In the genomic region with DNA sequence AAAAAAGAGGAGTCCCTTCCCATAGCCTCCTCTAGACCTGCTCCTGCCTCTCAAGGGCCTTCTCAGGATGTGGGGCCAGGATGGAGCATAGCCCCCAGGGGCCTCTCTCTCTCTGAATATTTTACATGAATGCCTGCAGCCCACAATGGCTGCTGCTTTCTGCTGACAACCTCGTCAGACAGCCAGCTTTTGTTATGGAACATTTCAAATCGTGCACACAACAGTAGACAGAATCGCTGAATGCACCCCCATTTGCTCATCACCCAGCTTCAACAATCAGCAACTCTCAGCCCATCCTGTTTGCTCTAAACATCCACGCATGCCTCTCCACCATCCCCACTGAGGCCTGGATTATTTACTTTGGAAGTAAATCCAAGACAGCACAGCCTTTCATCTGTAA, we compare ENCODE assay signal across 26 cellular contexts. TPM values are rescaled to one million over a fixed set of nuclear protein-coding genes. Genes with fewer than 3 reads are reported as not detected.
DNase-seq lines count a peak whose midpoint lies in the region; ATAC-seq and TF ChIP-seq lines count a peak whose summit lies in the region.
"Had no signal": no experiment of that assay in that cellular context is flagged by ENCODE, and none has a peak within 500 bp of the region (broad histone marks: within the 10 kb centered on the region; RNA-seq: fewer than 3 reads in every experiment).

No MANE protein-coding gene starts in this region.

- no peak for TF ChIP-seq CTCF in fibroblast of lung (conservative IDR thresholded peaks at IDR 0.05 in 1 of 2, IDR thresholded peaks at IDR 0.05 in 1 of 2; ENCODE audit: low read depth in 1 of 2, low read length in 2 of 2)
- TF ChIP-seq CTCF in upper lobe of right lung (IDR thresholded peaks at IDR 0.05): no peak

- no peak overlapping the region for H4K8ac ChIP-seq in neuronal stem cell (ENCODE audit: low read depth, low read length)

- H3K23ac ChIP-seq in neuronal stem cell (ENCODE audit: low read depth, low read length, poor library complexity): no peak overlapping the region

- H2BK15ac ChIP-seq in neuronal stem cell (ENCODE audit: low read length): no peak overlapping the region

- H3K9ac ChIP-seq in fibroblast of lung (ENCODE audit: insufficient read depth, low read length) (no peak overlapping the region), neuronal stem cell (ENCODE audit: low read depth, low read length, poor library complexity) (no peak overlapping the region)

- H3K4ac ChIP-seq in neuronal stem cell (ENCODE audit: low read length): no peak overlapping the region

- H3K36me3 ChIP-seq in fibroblast of lung (ENCODE audit: control insufficient read depth, insufficient read depth, low read length) (no peaks in the 10 kb centered on the region), neuronal stem cell (replicated peaks in 1 of 2; ENCODE audit: control insufficient read depth in 2 of 2, insufficient read depth in 2 of 2, low read length in 2 of 2) (no peaks in the 10 kb centered on the region), upper lobe of right lung (no peaks in the 10 kb centered on the region)
- H3K36me3 ChIP-seq: ascending aorta, thyroid gland had no signal

- H3K79me2 ChIP-seq in fibroblast of lung (ENCODE audit: control insufficient read depth, insufficient read depth, low read length): peaks cover 15% of the 10 kb centered on the region

- peak; percentile 19 for DNase-seq in activated effector memory CD4-positive, alpha-beta T cell treated with anti-CD3 and anti-CD28 coated beads, Interleukin-2, amount 50 U/mL, for 16 hours
- DNase-seq in activated effector memory CD4-positive, alpha-beta T cell treated with Interleukin-2 at 50 U/mL for 16 hours: no peak
- DNase-seq in fibroblast of lung (ENCODE audit: low read depth in 2 of 2) (no peak), neuronal stem cell (ENCODE audit: low spot score) (no peak), upper lobe of right lung (no peak), NCI-H2029 (lab: John Stamatoyannopoulos, UW) (no peak), dedifferentiated amniotic fluid mesenchymal stem cell (ENCODE audit: extremely low spot score) (no peak)
- DNase-seq in stimulated activated effector memory CD8-positive, alpha-beta T cell treated with anti-CD3 and anti-CD28 coated beads, Interleukin-12 subunit alpha, Interleukin-12 subunit beta, amount 100 ng/mL, for 72 hours (ENCODE audit: low spot score in 2 of 2): no peak
- DNase-seq: activated CD4-positive, alpha-beta T cell treated with anti-CD3 and anti-CD28 coated beads, Interleukin-2, amount 10 ng/mL, durations not matched to agents 7 days and 5 days; activated naive CD4-positive, alpha-beta T cell treated with anti-CD3 and anti-CD28 coated beads for 36 hours; effector memory CD8-positive, alpha-beta T cell; hypothalamus; Karpas-422; midbrain; NCI-H1092; NCI-H2107; NCI-H748 treated with DMSO at 0.1 percent for 48 hours; nephron progenitor cell; OCI-M1; SIG-M5; stimulated activated CD4-positive, alpha-beta T cell treated with anti-CD3 and anti-CD28 coated beads, Interleukin-15, amount 100 ng/mL, for 24 hours; T-cell; thyroid gland had no signal

- H2AK5ac ChIP-seq in neuronal stem cell (ENCODE audit: low read depth, low read length): no peak overlapping the region

- no peak for ATAC-seq in upper lobe of right lung
- ATAC-seq in stimulated activated effector memory CD8-positive, alpha-beta T cell treated with anti-CD3 and anti-CD28 coated beads, Interleukin-12 subunit alpha, Interleukin-12 subunit beta, amount 100 ng/mL, for 72 hours: no peak
- ATAC-seq: effector memory CD8-positive, alpha-beta T cell; T-cell had no signal

- H2AFZ ChIP-seq in fibroblast of lung (ENCODE audit: low read length): no peak overlapping the region
- H2AFZ ChIP-seq in neuronal stem cell (ENCODE audit: low read length): peak overlapping the region; percentile 85

- no peak overlapping the region for H2BK120ac ChIP-seq in neuronal stem cell (ENCODE audit: low read depth, low read length)

- H3K9me3 ChIP-seq in fibroblast of lung (ENCODE audit: control insufficient read depth, insufficient read depth, low read depth, low read length) (no peaks in the 10 kb centered on the region), neuronal stem cell (replicated peaks in 1 of 2; ENCODE audit: control insufficient read depth in 2 of 2, insufficient read depth in 1 of 2, low read depth in 1 of 2, low read length in 2 of 2) (no peaks in the 10 kb centered on the region), upper lobe of right lung (no peaks in the 10 kb centered on the region)
- H3K9me3 ChIP-seq: ascending aorta, thyroid gland had no signal

- no peaks in the 10 kb centered on the region for H3K27me3 ChIP-seq in fibroblast of lung (ENCODE audit: control insufficient read depth, insufficient read depth, low read length)
- H3K27me3 ChIP-seq in neuronal stem cell (ENCODE audit: control insufficient read depth in 3 of 3, insufficient read depth in 3 of 3, low read depth in 1 of 3, low read length in 3 of 3): peaks cover 0 to 18% (median 4%) of the 10 kb centered on the region in 3 experiments
- H3K27me3 ChIP-seq in upper lobe of right lung: peaks cover 11% of the 10 kb centered on the region
- H3K27me3 ChIP-seq: ascending aorta, thyroid gland had no signal

- H3K4me3 ChIP-seq in fibroblast of lung (replicated peaks in 1 of 4; ENCODE audit: control extremely low read depth in 1 of 4, insufficient read depth in 1 of 4, low read depth in 3 of 4, low read length in 4 of 4) (no peak overlapping the region), neuronal stem cell (ENCODE audit: low read length in 2 of 2) (no peak overlapping the region), upper lobe of right lung (no peak overlapping the region)
- H3K4me3 ChIP-seq: ascending aorta, thyroid gland had no signal

- H3K27ac Mint-ChIP-seq in stimulated activated effector memory CD8-positive, alpha-beta T cell treated with anti-CD3 and anti-CD28 coated beads, Interleukin-12 subunit alpha, Interleukin-12 subunit beta, amount 100 ng/mL, for 72 hours: no peak overlapping the region
- H3K27ac Mint-ChIP-seq: activated CD4-positive, alpha-beta T cell treated with anti-CD3 and anti-CD28 coated beads, Interleukin-2, amount 10 ng/mL, durations not matched to agents 7 days and 5 days; activated naive CD4-positive, alpha-beta T cell treated with anti-CD3 and anti-CD28 coated beads for 36 hours; effector memory CD8-positive, alpha-beta T cell; nephron progenitor cell; T-cell had no signal

- peaks cover 9% of the 10 kb centered on the region for H3K36me3 Mint-ChIP-seq in stimulated activated effector memory CD8-positive, alpha-beta T cell treated with anti-CD3 and anti-CD28 coated beads, Interleukin-12 subunit alpha, Interleukin-12 subunit beta, amount 100 ng/mL, for 72 hours
- H3K36me3 Mint-ChIP-seq: T-cell had no signal

- H3K14ac ChIP-seq in neuronal stem cell (ENCODE audit: low read length): no peak overlapping the region

- H3K18ac ChIP-seq in neuronal stem cell (ENCODE audit: low read length): no peak overlapping the region

- H3K4me1 ChIP-seq in fibroblast of lung (ENCODE audit: control insufficient read depth, extremely low read depth, insufficient read depth, low read length) (peaks cover 23% of the 10 kb centered on the region), neuronal stem cell (ENCODE audit: control insufficient read depth in 2 of 2, insufficient read depth in 1 of 2, low read depth in 1 of 2, low read length in 2 of 2) (peaks cover 7 to 9% of the 10 kb centered on the region in 2 donors), upper lobe of right lung (peaks cover 9% of the 10 kb centered on the region)

- no peak overlapping the region for H4K91ac ChIP-seq in neuronal stem cell (ENCODE audit: low read depth, low read length, poor library complexity)

- peaks cover 3% of the 10 kb centered on the region for H3K4me1 Mint-ChIP-seq in stimulated activated effector memory CD8-positive, alpha-beta T cell treated with anti-CD3 and anti-CD28 coated beads, Interleukin-12 subunit alpha, Interleukin-12 subunit beta, amount 100 ng/mL, for 72 hours

- H3K79me1 ChIP-seq in neuronal stem cell (ENCODE audit: low read depth, low read length): no peaks in the 10 kb centered on the region

- intact Hi-C loops in upper lobe of right lung (cut with DNase I): no loop called here

- H2BK5ac ChIP-seq in neuronal stem cell (ENCODE audit: low read length): no peak overlapping the region

- H3K27ac ChIP-seq in fibroblast of lung (ENCODE audit: insufficient read depth, low read length) (peak overlapping the region; percentile 94), neuronal stem cell (replicated peaks; ENCODE audit: low read length) (no peak overlapping the region), upper lobe of right lung (peak overlapping the region; percentile 60)

- no CpG with 5 or more reads among the region's 4 CpGs for WGBS in neuronal stem cell (ENCODE audit: extremely low coverage in 2 of 2, insufficient read length in 2 of 2, insufficient replicate concordance in 1 of 2), 2 donors

- H3K9me3 Mint-ChIP-seq in stimulated activated effector memory CD8-positive, alpha-beta T cell treated with anti-CD3 and anti-CD28 coated beads, Interleukin-12 subunit alpha, Interleukin-12 subunit beta, amount 100 ng/mL, for 72 hours: no peaks in the 10 kb centered on the region
- H3K9me3 Mint-ChIP-seq: activated CD4-positive, alpha-beta T cell treated with anti-CD3 and anti-CD28 coated beads, Interleukin-2, amount 10 ng/mL, durations not matched to agents 7 days and 5 days; activated naive CD4-positive, alpha-beta T cell treated with anti-CD3 and anti-CD28 coated beads for 36 hours; effector memory CD8-positive, alpha-beta T cell; nephron progenitor cell; T-cell had no signal

- no peaks in the 10 kb centered on the region for H4K20me1 ChIP-seq in fibroblast of lung (ENCODE audit: control insufficient read depth, extremely low read depth, insufficient read depth, low read length)

- no peak overlapping the region for H3K4me3 Mint-ChIP-seq in stimulated activated effector memory CD8-positive, alpha-beta T cell treated with anti-CD3 and anti-CD28 coated beads, Interleukin-12 subunit alpha, Interleukin-12 subunit beta, amount 100 ng/mL, for 72 hours
- H3K4me3 Mint-ChIP-seq: activated CD4-positive, alpha-beta T cell treated with anti-CD3 and anti-CD28 coated beads, Interleukin-2, amount 10 ng/mL, durations not matched to agents 7 days and 5 days; activated naive CD4-positive, alpha-beta T cell treated with anti-CD3 and anti-CD28 coated beads for 36 hours; effector memory CD8-positive, alpha-beta T cell; nephron progenitor cell; T-cell had no signal

- no peak overlapping the region for H2BK12ac ChIP-seq in neuronal stem cell (ENCODE audit: low read length)

- H3K4me2 ChIP-seq in fibroblast of lung (ENCODE audit: extremely low read depth, insufficient read depth, low read length): no peak overlapping the region
- no peak overlapping the region for H3K4me2 ChIP-seq in neuronal stem cell (ENCODE audit: insufficient read depth, low read length, poor library complexity, severe bottlenecking)

RNA-seq across cellular contexts. Expression of a gene that starts 5.4 kb away (rescaled TPM):
- 15.7 and 16.7 TPM in 2 replicates for total RNA-seq in fibroblast of lung
- 17.4 and 40.4 TPM in 2 replicates for polyA plus RNA-seq in fibroblast of lung
- 76.8 and 160 TPM in 2 replicates for polyA plus RNA-seq in fibroblast of lung (2012)
- polyA minus RNA-seq in fibroblast of lung (ENCODE audit: low replicate concordance): 3.4 and 12.8 TPM in 2 replicates
- 1.3 TPM for polyA plus RNA-seq in neuronal stem cell (2013, experiment 1 of 2)
- 1.3 TPM for polyA plus RNA-seq in neuronal stem cell (2013, experiment 2 of 2)
- total RNA-seq in upper lobe of right lung: 24.1 TPM
- total RNA-seq: activated CD4-positive, alpha-beta T cell treated with anti-CD3 and anti-CD28 coated beads, Interleukin-2, amount 10 ng/mL, durations not matched to agents 7 days and 5 days; activated naive CD4-positive, alpha-beta T cell treated with anti-CD3 and anti-CD28 coated beads for 36 hours; HT1080; renal cortical epithelial cell; T-cell had no signal

RNA-seq across cellular contexts. Expression of a gene that starts 59.5 kb away (rescaled TPM):
- total RNA-seq in fibroblast of lung (5.4 and 10.4 TPM in 2 replicates), upper lobe of right lung (17.6 TPM)
- polyA plus RNA-seq in fibroblast of lung: 24.5 and 30.9 TPM in 2 replicates
- polyA plus RNA-seq in fibroblast of lung (2012): 12.4 and 14.1 TPM in 2 replicates
- 5.7 and 16.3 TPM in 2 replicates for polyA minus RNA-seq in fibroblast of lung (ENCODE audit: low replicate concordance)
- 35.3 TPM for polyA plus RNA-seq in neuronal stem cell (2013, experiment 1 of 2)
- 36.1 TPM for polyA plus RNA-seq in neuronal stem cell (2013, experiment 2 of 2)
